Comparison of ENCODE assay signal across 16 cellular contexts in genomic region chr22:42869463-42869862, GRCh38. TPM values are rescaled to one million over a fixed set of nuclear protein-coding genes. Genes with fewer than 3 reads are reported as not detected.
A peak's percentile ranks its signal among the peaks of the same experiment; 100 is the strongest.
DNase-seq lines count a peak whose midpoint lies in the region; ATAC-seq and TF ChIP-seq lines count a peak whose summit lies in the region.
"Had no signal": no experiment of that assay in that cellular context is flagged by ENCODE, and none has a peak within 500 bp of the region (broad histone marks: within the 10 kb centered on the region; RNA-seq: fewer than 3 reads in every experiment).

No MANE protein-coding gene starts in this region.

- peaks cover 3 to 13% of the 10 kb centered on the region in 2 donors for H3K36me3 ChIP-seq in body of pancreas (replicated peaks in 1 of 2; ENCODE audit: insufficient read depth in 1 of 2, low read depth in 2 of 2)
- H3K36me3 ChIP-seq in mucosa of stomach (ENCODE audit: control insufficient read depth, insufficient read depth, low read length) = peaks cover 3% of the 10 kb centered on the region
- H3K36me3 ChIP-seq in skeletal muscle tissue (ENCODE audit: control insufficient read depth in 3 of 3, insufficient read depth in 3 of 3, low read length in 3 of 3) = peaks cover 21 to 28% (median 22%) of the 10 kb centered on the region in 3 donors

- H3K9me3 ChIP-seq in body of pancreas = no peaks in the 10 kb centered on the region
- H3K9me3 ChIP-seq in mucosa of stomach (ENCODE audit: control insufficient read depth, low read length) = no peaks in the 10 kb centered on the region
- no peaks in the 10 kb centered on the region for H3K9me3 ChIP-seq in skeletal muscle tissue (ENCODE audit: control insufficient read depth in 3 of 3, low read length in 3 of 3)
- H3K9me3 ChIP-seq: A549, Caco-2 had no signal

- peaks cover 36% of the 10 kb centered on the region for H3K4me1 ChIP-seq in body of pancreas
- H3K4me1 ChIP-seq in mucosa of stomach (ENCODE audit: control insufficient read depth, insufficient read depth, low read length) = peaks cover 12% of the 10 kb centered on the region
- peaks cover 26 to 41% (median 36%) of the 10 kb centered on the region in 3 donors for H3K4me1 ChIP-seq in skeletal muscle tissue (ENCODE audit: control insufficient read depth in 3 of 3, insufficient read depth in 3 of 3, low read length in 3 of 3)
- H3K4me1 ChIP-seq: A549, Caco-2 had no signal

- H3K27ac ChIP-seq in C4-2B (peak overlapping the region; percentile 78), body of pancreas (peak overlapping the region; percentile 69 to 73 (median 70)), skeletal muscle tissue (ENCODE audit: low read depth, low read length) (peak overlapping the region; percentile 63)
- H3K27ac ChIP-seq: KMS-11 had no signal

- POLR2A ChIA-PET in GM10248 (lab: Yijun Ruan, JAX) = no interaction called here

- H3K4me3 ChIP-seq in body of pancreas (no peak overlapping the region), mucosa of stomach (ENCODE audit: low read length) (no peak overlapping the region), skeletal muscle tissue (ENCODE audit: low read length in 3 of 3) (no peak overlapping the region)
- H3K4me3 ChIP-seq: A549 had no signal

- H3K9ac ChIP-seq in mucosa of stomach (ENCODE audit: low read length) (peak overlapping the region; percentile 32), skeletal muscle tissue (ENCODE audit: low read depth in 1 of 3, low read length in 3 of 3) (peak overlapping the region in 1 of 3 donors; percentile 33)
- H3K9ac ChIP-seq: KMS-11 had no signal

- no peak for ATAC-seq in body of pancreas
- no peak for ATAC-seq in HG02571 (IDR thresholded peaks at IDR 0.05; ENCODE audit: unreplicated experiment)
- no peak for ATAC-seq in HG02610 (IDR thresholded peaks at IDR 0.05; ENCODE audit: unreplicated experiment)
- ATAC-seq: A549, Panc1 had no signal

- TF ChIP-seq POLR2A in body of pancreas (IDR thresholded peaks at IDR 0.05) = no peak

- DNase-seq in body of pancreas (no peak), GM10248 (ENCODE audit: extremely low spot score) (no peak), LoVo (ENCODE audit: low spot score) (no peak)
- DNase-seq: Caco-2; CD4-positive, CD25-positive, alpha-beta regulatory T cell; NCI-H2081 treated with DMSO at 0.1 percent for 48 hours; NCI-H2227 treated with DMSO at 0.1 percent for 48 hours; NCI-H524 treated with DMSO at 0.1 percent for 48 hours had no signal

- CTCF ChIA-PET in GM10248 (lab: Yijun Ruan, JAX) = interaction anchor here (0.9 to 5.9 kb wide), 8 partner anchors 11 to 215 kb away, joined by 3 to 54 read pairs (median 21); partner anchors contain the start of gene ARFGAP3

- H3K27me3 ChIP-seq in body of pancreas (no peaks in the 10 kb centered on the region), mucosa of stomach (ENCODE audit: control insufficient read depth, insufficient read depth, low read length) (no peaks in the 10 kb centered on the region), skeletal muscle tissue (ENCODE audit: control insufficient read depth in 3 of 3, insufficient read depth in 3 of 3, low read length in 3 of 3) (no peaks in the 10 kb centered on the region)

- 71% methylated on average over 7 to 8 of the region's 8 CpGs for WGBS in body of pancreas, 2 donors

- TF ChIP-seq CTCF in C4-2B (conservative IDR thresholded peaks at IDR 0.05) (no peak), body of pancreas (IDR thresholded peaks at IDR 0.05) (no peak), GM10248 (IDR thresholded peaks at IDR 0.05; ENCODE audit: control extremely low read depth, extremely low read depth, low read depth, missing control alignments) (no peak)

- intact Hi-C loops in body of pancreas (cut with DNase I) = no loop called here

RNA-seq across cellular contexts. Expression of gene ARFGAP3, which starts 12.4 kb away (rescaled TPM):
- total RNA-seq in body of pancreas = 10 to 100 TPM; 64.3 to 73.2 TPM
- 32.9 TPM for total RNA-seq in skeletal muscle tissue
